In genomic region chr14:85527006-85527405, GRCh38 we compare ENCODE assay signal across 18 cellular contexts. TPM values are rescaled to one million over a fixed set of nuclear protein-coding genes. Genes with fewer than 3 reads are reported as not detected.
DNase-seq lines count a peak whose midpoint lies in the region; ATAC-seq and TF ChIP-seq lines count a peak whose summit lies in the region.
"Had no signal": no experiment of that assay in that cellular context is flagged by ENCODE, and none has a peak within 500 bp of the region (broad histone marks: within the 10 kb centered on the region; RNA-seq: fewer than 3 reads in every experiment).

No MANE protein-coding gene starts in this region.

- H3K27ac ChIP-seq in mesendoderm (ENCODE audit: low read depth, low read length): no peak overlapping the region
- H3K27ac ChIP-seq: adrenal gland, parathyroid adenoma had no signal

- H2AK5ac ChIP-seq in mesendoderm (ENCODE audit: low read length): no peak overlapping the region

- H3K18ac ChIP-seq in mesendoderm (ENCODE audit: low read length): no peak overlapping the region

- H3K4ac ChIP-seq in mesendoderm (ENCODE audit: low read depth, low read length): no peak overlapping the region

- H3K79me1 ChIP-seq in mesendoderm (ENCODE audit: low read length): no peaks in the 10 kb centered on the region

- H4K5ac ChIP-seq in mesendoderm (ENCODE audit: low read length): no peak overlapping the region

- H3K4me2 ChIP-seq in mesendoderm (ENCODE audit: low read length): no peak overlapping the region

- H3K27me3 ChIP-seq in mesendoderm (ENCODE audit: insufficient read depth, low read length, poor library complexity): no peaks in the 10 kb centered on the region
- H3K27me3 ChIP-seq: gastrocnemius medialis had no signal

- WGBS in mesendoderm (ENCODE audit: extremely low coverage, insufficient coverage, low lambda C conversion rate): no CpG with 5 or more reads among the region's 1 CpG

- H4K8ac ChIP-seq in mesendoderm (ENCODE audit: low read depth, low read length): no peak overlapping the region

- no peak overlapping the region for H2BK15ac ChIP-seq in mesendoderm (replicated peaks; ENCODE audit: low read depth)

- H3K27ac Mint-ChIP-seq in chondrocyte (ENCODE audit: unreplicated experiment): peak overlapping the region; percentile 98
- H3K27ac Mint-ChIP-seq: activated T-helper 1 cell treated with anti-CD3 and anti-CD28 coated beads, Interleukin-12 subunit alpha, Interleukin-12 subunit beta, Interleukin-2, Interleukin-4 antibody, amounts not matched to agents 30 ng/mL and 10 ng/mL and 1 ng/mL, durations not matched to agents 14 hours and 24 hours and 36 hours; H9; immature natural killer cell had no signal

- peaks cover 35% of the 10 kb centered on the region for H3K4me1 Mint-ChIP-seq in chondrocyte (ENCODE audit: low read depth)

- H3K23ac ChIP-seq in mesendoderm (ENCODE audit: low read length): no peak overlapping the region

- H3K36me3 ChIP-seq in mesendoderm (ENCODE audit: control insufficient read depth, insufficient read depth, low read length): no peaks in the 10 kb centered on the region
- H3K36me3 ChIP-seq: adrenal gland, gastrocnemius medialis had no signal

- DNase-seq in AG10803 (ENCODE audit: low read depth) (peak; percentile 76), NCI-H460 (ENCODE audit: extremely low read depth, low read depth) (peak; percentile 66), chondrocyte (ENCODE audit: low spot score) (no peak), mesendoderm (peak; percentile 53), Kasumi-1 (lab: John Stamatoyannopoulos, UW) (no peak), DMS153 (lab: John Stamatoyannopoulos, UW) (no peak)
- no peak for DNase-seq in activated CD8-positive, alpha-beta memory T cell treated with anti-CD3 and anti-CD28 coated beads for 24 hours
- DNase-seq: activated CD4-positive, alpha-beta T cell treated with anti-CD3 and anti-CD28 coated beads, Interleukin-2, amount 50 U/mL, for 1 hour; adrenal gland; AML-193; gastrocnemius medialis; H9; immature natural killer cell; NCI-H1930; T-helper 2 cell had no signal

- peak overlapping the region; percentile 91 for H3K4me3 Mint-ChIP-seq in chondrocyte (ENCODE audit: unreplicated experiment)
- H3K4me3 Mint-ChIP-seq: activated T-helper 1 cell treated with anti-CD3 and anti-CD28 coated beads, Interleukin-12 subunit alpha, Interleukin-12 subunit beta, Interleukin-2, Interleukin-4 antibody, amounts not matched to agents 30 ng/mL and 10 ng/mL and 1 ng/mL, durations not matched to agents 14 hours and 24 hours and 36 hours; H9; immature natural killer cell had no signal

- H3K4me3 ChIP-seq in AG10803 (ENCODE audit: low read length): no peak overlapping the region
- no peak overlapping the region for H3K4me3 ChIP-seq in mesendoderm (ENCODE audit: low read length)
- H3K4me3 ChIP-seq: adrenal gland, gastrocnemius medialis had no signal

- no peak overlapping the region for H2BK120ac ChIP-seq in mesendoderm (ENCODE audit: low read depth, low read length)

- H3K79me2 ChIP-seq in mesendoderm (ENCODE audit: control insufficient read depth, insufficient read depth, low read length): no peaks in the 10 kb centered on the region
- H3K79me2 ChIP-seq: parathyroid adenoma had no signal

- H3K9ac ChIP-seq in mesendoderm (ENCODE audit: low read length): no peak overlapping the region
- H3K9ac ChIP-seq: parathyroid adenoma had no signal

- H3K27me3 Mint-ChIP-seq in chondrocyte (ENCODE audit: low read depth): no peaks in the 10 kb centered on the region

- no peak overlapping the region for H2BK5ac ChIP-seq in mesendoderm (ENCODE audit: low read length)

- H3K4me1 ChIP-seq in mesendoderm (ENCODE audit: control insufficient read depth, low read depth, low read length): peaks cover 6% of the 10 kb centered on the region
- H3K4me1 ChIP-seq: parathyroid adenoma had no signal

- TF ChIP-seq CTCF in AG10803 (conservative IDR thresholded peaks at IDR 0.05; ENCODE audit: low read length) (no peak), chondrocyte (IDR thresholded peaks at IDR 0.05) (no peak)

- H3K56ac ChIP-seq in mesendoderm (ENCODE audit: low read length): no peak overlapping the region

- no peak for ATAC-seq in HG03135 (IDR thresholded peaks at IDR 0.05; ENCODE audit: unreplicated experiment)
- ATAC-seq: gastrocnemius medialis had no signal

- no peaks in the 10 kb centered on the region for H3K36me3 Mint-ChIP-seq in chondrocyte (ENCODE audit: low read depth)

- H3K9me3 Mint-ChIP-seq in chondrocyte (ENCODE audit: low read depth): no peaks in the 10 kb centered on the region
- H3K9me3 Mint-ChIP-seq: activated T-helper 1 cell treated with anti-CD3 and anti-CD28 coated beads, Interleukin-12 subunit alpha, Interleukin-12 subunit beta, Interleukin-2, Interleukin-4 antibody, amounts not matched to agents 30 ng/mL and 10 ng/mL and 1 ng/mL, durations not matched to agents 14 hours and 24 hours and 36 hours had no signal

RNA-seq across cellular contexts. Expression of gene FLRT2, which starts 2.9 kb away (rescaled TPM):
- 43.4 and 45.0 TPM in 2 replicates for total RNA-seq in NCI-H460 (2014; rRNA removed; shearing (Covaris generic))
- 24.3 and 26.5 TPM in 2 replicates for polyA plus RNA-seq in NCI-H460 (2014; cell fraction: nucleus; rRNA removed)
- 170 to 241 TPM (median 227 TPM) in 3 replicates for total RNA-seq in chondrocyte
- 17.1 TPM for polyA plus RNA-seq in mesendoderm (2013, experiment 1 of 2)
- polyA plus RNA-seq in mesendoderm (2013, experiment 2 of 2): 14.9 TPM
- total RNA-seq: activated T-helper 1 cell treated with anti-CD3 and anti-CD28 coated beads, Interleukin-12 subunit alpha, Interleukin-12 subunit beta, Interleukin-2, Interleukin-4 antibody, amounts not matched to agents 30 ng/mL and 10 ng/mL and 1 ng/mL, durations not matched to agents 14 hours and 24 hours and 36 hours had no signal
- polyA plus RNA-seq: immature natural killer cell had no signal

Comparison
In these comparisons a context has a peak if more than half of its experiments do, and no peak if none do; other contexts are left out.
1. DNase-seq: peak in AG10803 (single experiment), NCI-H460 (single experiment) and mesendoderm (single experiment); none in chondrocyte (single experiment), activated CD8-positive, alpha-beta memory T cell treated with anti-CD3 and anti-CD28 coated beads for 24 hours (single experiment), Kasumi-1 (0 of 2) and DMS153 (single experiment).